In genomic region chr2:109242222-109242653, GRCh38 we compare ENCODE assay signal across 9 cellular contexts.
DNase-seq lines count a peak whose midpoint lies in the region; ATAC-seq, FAIRE-seq and TF ChIP-seq lines count a peak whose summit lies in the region.
"Had no signal": no experiment of that assay in that cellular context is flagged by ENCODE, and none has a peak within 500 bp of the region (broad histone marks: within the 10 kb centered on the region; RNA-seq: fewer than 3 reads in every experiment).

No MANE protein-coding gene starts in this region.

- H3K4me2 ChIP-seq in H1 (ENCODE audit: insufficient read depth in 1 of 2, low read depth in 2 of 2, low read length in 2 of 2), result no peak overlapping the region

- TF ChIP-seq EP300 in H1 (IDR thresholded peaks at IDR 0.05; ENCODE audit: borderline replicate concordance in 1 of 2, low read depth in 2 of 2, low read length in 2 of 2), result no peak
- TF ChIP-seq EP300 in tibial nerve (IDR thresholded peaks at IDR 0.05), result no peak

- no peaks in the 10 kb centered on the region for H3K36me3 ChIP-seq in H1 (ENCODE audit: control insufficient read depth in 2 of 4, insufficient read depth in 4 of 4, low read length in 3 of 4)
- H3K36me3 ChIP-seq in mucosa of rectum (ENCODE audit: control insufficient read depth in 2 of 2, insufficient read depth in 2 of 2, low read length in 2 of 2), result no peaks in the 10 kb centered on the region
- H3K36me3 ChIP-seq in tibial nerve, result no peaks in the 10 kb centered on the region

- TF ChIP-seq RAD21 in H1 (IDR thresholded peaks at IDR 0.05 in 1 of 2, conservative IDR thresholded peaks at IDR 0.05 in 1 of 2; ENCODE audit: low read depth in 2 of 2, low read length in 2 of 2), result no peak

- H4K8ac ChIP-seq in H1 (ENCODE audit: extremely low read depth, insufficient read depth, low read length), result peak overlapping the region; percentile 38; the same call in 1 of the 2 replicates

- no peak for ATAC-seq in HG02623 (IDR thresholded peaks at IDR 0.05; ENCODE audit: unreplicated experiment)
- ATAC-seq in GM19035 (IDR thresholded peaks at IDR 0.05; ENCODE audit: unreplicated experiment), result no peak

- H2AFZ ChIP-seq in H1 (ENCODE audit: low read length), result no peak overlapping the region

- no peaks in the 10 kb centered on the region for H3K23me2 ChIP-seq in H1 (ENCODE audit: low read depth, low read length)

- TF ChIP-seq POLR2A in H1 (IDR thresholded peaks at IDR 0.05; ENCODE audit: control extremely low read depth in 1 of 2, low read depth in 2 of 2, low read length in 2 of 2) (no peak), tibial nerve (IDR thresholded peaks at IDR 0.05) (no peak)

- H4K5ac ChIP-seq in H1 (ENCODE audit: insufficient read length, low read depth, low read length), result no peak overlapping the region

- POLR2A ChIA-PET in H1 (lab: Charles Lee; ENCODE audit: partially characterized antibody), result no interaction called here

- H3K4me1 ChIP-seq in H1 (replicated peaks in 1 of 4; ENCODE audit: control insufficient read depth in 3 of 4, insufficient read depth in 4 of 4, low read length in 3 of 4) (no peaks in the 10 kb centered on the region; a peak in 1 of 7 replicates), mucosa of rectum (ENCODE audit: control insufficient read depth in 2 of 2, insufficient read depth in 2 of 2, low read length in 2 of 2) (peaks cover 14 to 18% of the 10 kb centered on the region in 2 donors), tibial nerve (peaks cover 0 to 72% (median 30%) of the 10 kb centered on the region in 4 donors)

- TF ChIP-seq CTCF in H1 (IDR thresholded peaks at IDR 0.05; ENCODE audit: control extremely low read depth in 1 of 3, insufficient read depth in 1 of 3, low read depth in 1 of 3, low read length in 3 of 3) (no peak), tibial nerve (IDR thresholded peaks at IDR 0.05) (no peak)

- no peak overlapping the region for H2BK12ac ChIP-seq in H1 (ENCODE audit: low read depth, low read length)

- H2BK120ac ChIP-seq in H1 (replicated peaks; ENCODE audit: low read depth, low read length), result no peak overlapping the region

- H2BK15ac ChIP-seq in H1 (ENCODE audit: low read length), result no peak overlapping the region

- WGBS in H1 (ENCODE audit: extremely low coverage in 1 of 2, insufficient coverage in 1 of 2, insufficient read length in 1 of 2, insufficient replicate concordance in 2 of 2, low coverage in 1 of 2, low lambda C conversion rate in 2 of 2, missing lambda C conversion rate in 1 of 2), 2 experiments, result 91% methylated on average over 7 of the region's 7 CpGs; no CpG with 5 or more reads in 1 of the 2 experiments
- WGBS in tibial nerve, 2 donors, result 70 to 83% methylated on average over 5 to 6 of the region's 7 CpGs

- no peaks in the 10 kb centered on the region for H4K20me1 ChIP-seq in H1 (replicated peaks in 1 of 2; ENCODE audit: control insufficient read depth in 1 of 2, insufficient read depth in 2 of 2, low read length in 2 of 2)

- no peak overlapping the region for H3K56ac ChIP-seq in H1 (replicated peaks; ENCODE audit: insufficient read length, low read depth, low read length)

- no peak overlapping the region for H2BK20ac ChIP-seq in H1 (ENCODE audit: low read length)

- no peaks in the 10 kb centered on the region for H3K79me2 ChIP-seq in H1 (ENCODE audit: control insufficient read depth in 1 of 2, insufficient read depth in 2 of 2, low read length in 2 of 2)

- H3K4ac ChIP-seq in H1 (replicated peaks; ENCODE audit: insufficient read length, low read depth, low read length), result no peak overlapping the region

- no peak overlapping the region for H3K4me3 ChIP-seq in H1 (ENCODE audit: extremely low read depth in 1 of 4, insufficient read depth in 2 of 4, low read depth in 3 of 4, low read length in 4 of 4)
- H3K4me3 ChIP-seq in mucosa of rectum (ENCODE audit: low read length in 2 of 2), result no peak overlapping the region
- H3K4me3 ChIP-seq in tibial nerve, result no peak overlapping the region

- no peak overlapping the region for H3K23ac ChIP-seq in H1 (ENCODE audit: insufficient read length)

- no peaks in the 10 kb centered on the region for H3K79me1 ChIP-seq in H1 (ENCODE audit: low read depth, low read length)

- DNase-seq in RPMI7951 (ENCODE audit: low read depth) (peak; percentile 83), H1 (ENCODE audit: low read depth in 1 of 2, low spot score in 2 of 2) (no peak), tibial nerve (ENCODE audit: low spot score in 2 of 2) (no peak), DMS 273 (lab: John Stamatoyannopoulos, UW; ENCODE audit: unreplicated experiment) (no peak), midbrain (lab: John Stamatoyannopoulos, UW) (no peak)
- DNase-seq: NCI-H2029 treated with DMSO at 0.1 percent for 48 hours had no signal

- H3K9ac ChIP-seq in H1 (replicated peaks in 1 of 4; ENCODE audit: extremely low read depth in 1 of 4, low read depth in 3 of 4, low read length in 3 of 4), result no peak overlapping the region
- peak overlapping the region in 1 of 2 donors; percentile 34 for H3K9ac ChIP-seq in mucosa of rectum (ENCODE audit: low read depth in 1 of 2, low read length in 2 of 2)

- CTCF ChIA-PET in H1 (lab: Charles Lee; ENCODE audit: partially characterized antibody), result interaction anchor here (3.9 to 4.2 kb wide), 2 partner anchors 18 kb away, joined by 11 to 15 read pairs; no protein-coding TSS in a partner anchor

- H3K14ac ChIP-seq in H1 (ENCODE audit: insufficient read length), result no peak overlapping the region

- H2BK5ac ChIP-seq in H1 (ENCODE audit: low read depth, low read length), result no peak overlapping the region

- no peak overlapping the region for H4K91ac ChIP-seq in H1 (replicated peaks; ENCODE audit: insufficient read length, low read length)

- no peaks in the 10 kb centered on the region; a peak in 1 of 7 replicates for H3K27me3 ChIP-seq in H1 (replicated peaks in 1 of 4; ENCODE audit: control insufficient read depth in 3 of 4, extremely low read depth in 1 of 4, insufficient read depth in 3 of 4, low read length in 3 of 4)
- no peaks in the 10 kb centered on the region for H3K27me3 ChIP-seq in mucosa of rectum (ENCODE audit: control insufficient read depth in 2 of 2, insufficient read depth in 2 of 2, low read length in 2 of 2)
- H3K27me3 ChIP-seq in tibial nerve, result no peaks in the 10 kb centered on the region

- H3K27ac ChIP-seq in H1 (ENCODE audit: low read depth, low read length), result no peak overlapping the region
- H3K27ac ChIP-seq in mucosa of rectum (ENCODE audit: low read depth in 2 of 2, low read length in 2 of 2), result peak overlapping the region; percentile 81
- peak overlapping the region; percentile 37 to 91 (median 77) for H3K27ac ChIP-seq in tibial nerve

- FAIRE-seq in H1 (lab: Jason Lieb, UNC), result no peak

- H2AK5ac ChIP-seq in H1 (ENCODE audit: low read depth, low read length), result no peak overlapping the region

- no peak overlapping the region for H3K18ac ChIP-seq in H1 (ENCODE audit: extremely low read depth, low read length)

- no peaks in the 10 kb centered on the region for H3K9me3 ChIP-seq in H1 (ENCODE audit: insufficient read depth in 2 of 2, low read depth in 1 of 2, low read length in 1 of 2)
- no peaks in the 10 kb centered on the region for H3K9me3 ChIP-seq in mucosa of rectum (ENCODE audit: control insufficient read depth in 2 of 2, low read length in 2 of 2)
- no peaks in the 10 kb centered on the region for H3K9me3 ChIP-seq in tibial nerve

TF ChIP-seq in H1, 55 proteins besides CTCF, POLR2A, EP300 and RAD21:
- TF ChIP-seq TCF12 (IDR thresholded peaks at IDR 0.05; ENCODE audit: low read depth, low read length) (no peak), USF2 (IDR thresholded peaks at IDR 0.05; ENCODE audit: low read length) (no peak), POU5F1 (IDR thresholded peaks at IDR 0.05; ENCODE audit: low read depth, low read length) (no peak), BRCA1 (IDR thresholded peaks at IDR 0.05; ENCODE audit: low read depth, low read length) (no peak)
